ENCODE assay signal across 8 cellular contexts in genomic region chr7:101990811-101991418, GRCh38.
A peak's percentile ranks its signal among the peaks of the same experiment; 100 is the strongest.
DNase-seq lines count a peak whose midpoint lies in the region; ATAC-seq and TF ChIP-seq lines count a peak whose summit lies in the region.

No MANE protein-coding gene starts in this region.

- peak overlapping the region in 10 of 11 experiments; percentile 61 to 90 (median 72); a peak in 21 of 22 replicates for H3K27ac ChIP-seq in BLaER1 treated with 17β-estradiol and CSF1 and Interleukin-3, amounts not matched to agents 10 nM and 100 nM
- H3K27ac ChIP-seq in coronary artery, result no peak overlapping the region

- peaks cover 13 to 96% (median 67%) of the 10 kb centered on the region in 11 experiments; a peak in 21 of 22 replicates for H4K20me1 ChIP-seq in BLaER1 treated with 17β-estradiol and CSF1 and Interleukin-3, amounts not matched to agents 10 nM and 100 nM

- no peak for TF ChIP-seq POLR2A in erythroblast (IDR thresholded peaks at IDR 0.05; ENCODE audit: low read length)

- no peaks in the 10 kb centered on the region for H3K9me3 ChIP-seq in BLaER1 treated with 17β-estradiol and CSF1 and Interleukin-3, amounts not matched to agents 10 nM and 100 nM (replicated peaks in 1 of 11)

- H3K4me3 ChIP-seq in BLaER1 treated with 17β-estradiol and CSF1 and Interleukin-3, amounts not matched to agents 10 nM and 100 nM, result peak overlapping the region; percentile 0 to 52 (median 42); a peak in 14 of 20 replicates
- H3K4me3 ChIP-seq in coronary artery, result no peak overlapping the region

- H3K9ac ChIP-seq in BLaER1 treated with 17β-estradiol and CSF1 and Interleukin-3, amounts not matched to agents 10 nM and 100 nM, result peak overlapping the region; percentile 49 to 79 (median 64); a peak in 21 of 22 replicates

- no peaks in the 10 kb centered on the region for H3K27me3 ChIP-seq in BLaER1 treated with 17β-estradiol and CSF1 and Interleukin-3, amounts not matched to agents 10 nM and 100 nM

- peaks cover 92 to 100% (median 100%) of the 10 kb centered on the region in 10 experiments for H3K4me1 ChIP-seq in BLaER1 treated with 17β-estradiol and CSF1 and Interleukin-3, amounts not matched to agents 10 nM and 100 nM

- DNase-seq in RPMI8226, result peak; percentile 97
- DNase-seq in erythroblast (lab: John Stamatoyannopoulos, UW), result no peak
- no peak for DNase-seq in NCI-H345 treated with DMSO at 0.1 percent for 48 hours (lab: John Stamatoyannopoulos, UW; ENCODE audit: unreplicated experiment)
- DNase-seq in coronary artery (ENCODE audit: low spot score), result no peak

- peaks cover 0 to 22% (median 0%) of the 10 kb centered on the region in 11 experiments; a peak in 4 of 22 replicates for H3K36me3 ChIP-seq in BLaER1 treated with 17β-estradiol and CSF1 and Interleukin-3, amounts not matched to agents 10 nM and 100 nM

- peak overlapping the region; percentile 68 to 94 (median 85) for H3K4me2 ChIP-seq in BLaER1 treated with 17β-estradiol and CSF1 and Interleukin-3, amounts not matched to agents 10 nM and 100 nM

- TF ChIP-seq CTCF in coronary artery (IDR thresholded peaks at IDR 0.05), result no peak

- ATAC-seq in GM19025 (IDR thresholded peaks at IDR 0.05; ENCODE audit: low read depth, unreplicated experiment), result peak; percentile 92
- peak; percentile 69 for ATAC-seq in HG03025 (IDR thresholded peaks at IDR 0.05; ENCODE audit: low FRiP score, unreplicated experiment)
- ATAC-seq in SK-N-SH treated with all-trans-retinoic acid at 6 μM for 48 hours, result no peak

TF ChIP-seq in SK-N-SH treated with all-trans-retinoic acid at 6 μM for 48 hours, 23 proteins besides CTCF, POLR2A, EP300 and RAD21:
- TF ChIP-seq ZFP30 (CRISPR knock-in tag; IDR thresholded peaks at IDR 0.05) (no peak), TOX (CRISPR knock-in tag; IDR thresholded peaks at IDR 0.05; ENCODE audit: borderline replicate concordance) (no peak), ZNF565 (CRISPR knock-in tag; conservative IDR thresholded peaks at IDR 0.05; ENCODE audit: low read depth) (no peak), TCF4 (CRISPR knock-in tag; IDR thresholded peaks at IDR 0.05; ENCODE audit: borderline replicate concordance) (no peak), OSR1 (CRISPR knock-in tag; IDR thresholded peaks at IDR 0.05) (no peak), ZNF8 (CRISPR knock-in tag; IDR thresholded peaks at IDR 0.05) (no peak), CREB5 (CRISPR knock-in tag; IDR thresholded peaks at IDR 0.05; ENCODE audit: low read depth) (no peak), ISL1 (CRISPR knock-in tag; IDR thresholded peaks at IDR 0.05) (no peak), RARB (CRISPR knock-in tag; IDR thresholded peaks at IDR 0.05) (no peak), TSHZ2 (CRISPR knock-in tag; IDR thresholded peaks at IDR 0.05) (no peak), GLIS3 (CRISPR knock-in tag; IDR thresholded peaks at IDR 0.05) (no peak), CSDC2 (CRISPR knock-in tag; IDR thresholded peaks at IDR 0.05) (no peak)

Comparison
In these comparisons a context has a peak if more than half of its experiments do, and no peak if none do; other contexts are left out.
1. H3K27ac ChIP-seq: peak in BLaER1 treated with 17β-estradiol and CSF1 and Interleukin-3, amounts not matched to agents 10 nM and 100 nM (10 of 11); none in coronary artery (0 of 2).